In genomic region chr20:43911066-43911465, GRCh38 we compare ENCODE assay signal across 11 cellular contexts. TPM values are rescaled to one million over a fixed set of nuclear protein-coding genes. Genes with fewer than 3 reads are reported as not detected.
DNase-seq lines count a peak whose midpoint lies in the region; ATAC-seq and TF ChIP-seq lines count a peak whose summit lies in the region.
"Had no signal": no experiment of that assay in that cellular context is flagged by ENCODE, and none has a peak within 500 bp of the region (broad histone marks: within the 10 kb centered on the region; RNA-seq: fewer than 3 reads in every experiment).

No MANE protein-coding gene starts in this region.

- H3K9ac ChIP-seq in HCT116 (ENCODE audit: low read length): no peak overlapping the region

- H3K27ac ChIP-seq in HCT116 (ENCODE audit: low read depth, low read length): no peak overlapping the region

- peak; percentile 20 to 46 (median 29); a peak in 3 of 6 replicates for TF ChIP-seq CTCF in HCT116 (IDR thresholded peaks at IDR 0.05 in 2 of 3, conservative IDR thresholded peaks at IDR 0.05 in 1 of 3; ENCODE audit: borderline replicate concordance in 1 of 3, insufficient read depth in 1 of 3, low read depth in 2 of 3, low read length in 2 of 3)

- H3K9me3 ChIP-seq in HCT116 (ENCODE audit: control insufficient read depth in 1 of 2, insufficient read depth in 1 of 2, low read depth in 1 of 2, low read length in 2 of 2): peaks cover 0 to 5% of the 10 kb centered on the region in 2 experiments; a peak in 1 of 4 replicates

- no peak overlapping the region for H3K27ac Mint-ChIP-seq in effector memory CD8-positive, alpha-beta T cell
- H3K27ac Mint-ChIP-seq in activated naive CD8-positive, alpha-beta T cell treated with anti-CD3 and anti-CD28 coated beads for 36 hours: no peak overlapping the region

- peaks cover 12 to 15% of the 10 kb centered on the region in 2 donors for H3K4me1 Mint-ChIP-seq in effector memory CD8-positive, alpha-beta T cell (ENCODE audit: low read depth in 2 of 2)
- peaks cover 11% of the 10 kb centered on the region for H3K4me1 Mint-ChIP-seq in activated naive CD8-positive, alpha-beta T cell treated with anti-CD3 and anti-CD28 coated beads for 36 hours

- H3K4me2 ChIP-seq in HCT116 (ENCODE audit: low read length): peak overlapping the region; percentile 16; the same call in 1 of the 2 replicates

- no peaks in the 10 kb centered on the region for H4K20me1 ChIP-seq in HCT116 (ENCODE audit: insufficient read depth)

- no TSS peak for BruUV-seq in HCT116 (replicated peaks; lab: Mats Ljungman, UMichigan)

- H3K27me3 Mint-ChIP-seq in effector memory CD8-positive, alpha-beta T cell: peaks cover 48 to 73% of the 10 kb centered on the region in 2 donors
- H3K27me3 Mint-ChIP-seq in activated naive CD8-positive, alpha-beta T cell treated with anti-CD3 and anti-CD28 coated beads for 36 hours: peaks cover 39% of the 10 kb centered on the region

- peaks cover 0 to 12% of the 10 kb centered on the region in 2 donors for H3K9me3 Mint-ChIP-seq in effector memory CD8-positive, alpha-beta T cell
- peaks cover 24% of the 10 kb centered on the region for H3K9me3 Mint-ChIP-seq in activated naive CD8-positive, alpha-beta T cell treated with anti-CD3 and anti-CD28 coated beads for 36 hours

- H2AFZ ChIP-seq in HCT116 (ENCODE audit: low read depth, low read length, poor library complexity, severe bottlenecking): no peak overlapping the region

- TF ChIP-seq POLR2A in HCT116 (IDR thresholded peaks at IDR 0.05; ENCODE audit: borderline replicate concordance, extremely low read depth, insufficient read depth, insufficient read length): no peak

- peak; percentile 40; the same call in 1 of the 2 replicates for ATAC-seq in HCT116
- ATAC-seq in effector memory CD8-positive, alpha-beta T cell (replicated peaks): no peak

- peaks cover 6% of the 10 kb centered on the region; the same call in 1 of the 2 replicates for H3K79me2 ChIP-seq in HCT116 (ENCODE audit: insufficient read depth, low read length)

- H3K27me3 ChIP-seq in HCT116 (ENCODE audit: insufficient read depth, low read length): no peaks in the 10 kb centered on the region

- no peaks in the 10 kb centered on the region for H3K36me3 ChIP-seq in HCT116 (ENCODE audit: control insufficient read depth in 1 of 2, insufficient read depth in 2 of 2, low read length in 2 of 2)

- peaks cover 4% of the 10 kb centered on the region for H3K36me3 Mint-ChIP-seq in effector memory CD8-positive, alpha-beta T cell (ENCODE audit: insufficient read depth)
- H3K36me3 Mint-ChIP-seq in activated naive CD8-positive, alpha-beta T cell treated with anti-CD3 and anti-CD28 coated beads for 36 hours: peaks cover 11% of the 10 kb centered on the region

- CTCF ChIA-PET in HCT116 (lab: Charles Lee): interaction anchor here (0.7 to 1.8 kb wide), 3 partner anchors 161 to 373 kb away, joined by 3 to 7 read pairs (median 6); no protein-coding TSS in a partner anchor

- H3K9me2 ChIP-seq in HCT116 (ENCODE audit: insufficient read depth): no peaks in the 10 kb centered on the region; the same call in 1 of the 2 replicates

- H3K4me1 ChIP-seq in HCT116 (ENCODE audit: control insufficient read depth in 1 of 2, insufficient read depth in 2 of 2, low read length in 2 of 2): peaks cover 7 to 28% of the 10 kb centered on the region in 2 experiments; a peak in 3 of 4 replicates

- intact Hi-C loops in HCT116 (cut with micrococcal nuclease): loop anchor here (1.0 to 10.0 kb wide), 2 partner anchors 162 to 174 kb away; no protein-coding TSS in a partner anchor

- RAD21 ChIA-PET in HCT116 (lab: Charles Lee; ENCODE audit: low non-redundant PET in 1 of 2, low total read pairs in 2 of 2, uncharacterized antibody in 2 of 2, unreplicated experiment in 2 of 2): interaction anchor here in 1 of 2 experiments (0.6 kb wide), 1 partner anchor 160 kb away, joined by 7 read pairs; no protein-coding TSS in a partner anchor

- POLR2A ChIA-PET in HCT116 (lab: Charles Lee): no interaction called here

- TF ChIP-seq RAD21 in HCT116 (IDR thresholded peaks at IDR 0.05; ENCODE audit: low read depth): peak; percentile 73

- DNase-seq in AG08395 (ENCODE audit: low spot score) (peak; percentile 55), HCT116 (ENCODE audit: low read depth, low spot score) (peak; percentile 38), T1000 (lab: John Stamatoyannopoulos, UW) (peak; percentile 39), fibroblast of gingiva (ENCODE audit: low read depth) (peak; percentile 79), NCI-H345 (lab: John Stamatoyannopoulos, UW) (no peak), NCI-H2029 (lab: John Stamatoyannopoulos, UW) (no peak)
- DNase-seq in effector memory CD8-positive, alpha-beta T cell: no peak
- no peak for DNase-seq in activated naive CD8-positive, alpha-beta T cell treated with anti-CD3 and anti-CD28 coated beads for 36 hours
- DNase-seq: naive B cell, NCI-H187 had no signal

- H3K4me3 Mint-ChIP-seq in effector memory CD8-positive, alpha-beta T cell: no peak overlapping the region
- no peak overlapping the region for H3K4me3 Mint-ChIP-seq in activated naive CD8-positive, alpha-beta T cell treated with anti-CD3 and anti-CD28 coated beads for 36 hours
- H3K4me3 Mint-ChIP-seq: central memory CD8-positive, alpha-beta T cell had no signal

- no peak overlapping the region for H3K4me3 ChIP-seq in HCT116 (replicated peaks in 1 of 2; ENCODE audit: low read depth in 1 of 2, low read length in 2 of 2)

TF ChIP-seq in HCT116, 20 proteins besides CTCF, POLR2A, EP300 and RAD21:
- TF ChIP-seq SRF (IDR thresholded peaks at IDR 0.05; ENCODE audit: low read depth) (no peak), ZNF274 (IDR thresholded peaks at IDR 0.05; ENCODE audit: low read depth, low read length) (no peak), CBX3 (IDR thresholded peaks at IDR 0.05; ENCODE audit: low read depth) (peak; percentile 9; the same call in 1 of the 2 replicates), SP1 (IDR thresholded peaks at IDR 0.05; ENCODE audit: low read depth) (no peak), FOSL1 (IDR thresholded peaks at IDR 0.05; ENCODE audit: low read depth) (peak; percentile 39; the same call in 1 of the 2 replicates), EZH2phosphoT487 (IDR thresholded peaks at IDR 0.05; ENCODE audit: borderline replicate concordance) (no peak), ELF1 (IDR thresholded peaks at IDR 0.05; ENCODE audit: borderline replicate concordance, low read depth) (no peak), TCF7L2 (IDR thresholded peaks at IDR 0.05; ENCODE audit: borderline replicate concordance, extremely low read depth, insufficient read depth, insufficient read length) (peak; percentile 35)

RNA-seq across cellular contexts. Expression of gene TOX2, which starts 3.6 kb away (rescaled TPM):
- 39.6 TPM for total RNA-seq in HCT116 (2021; ENCODE audit: unreplicated experiment)
- polyA plus RNA-seq in HCT116 (2012): 43.2 and 51.3 TPM in 2 replicates
- total RNA-seq in activated naive CD8-positive, alpha-beta T cell treated with anti-CD3 and anti-CD28 coated beads for 36 hours: under 1 TPM; 0.45 to 0.52 TPM

Comparison
In these comparisons a context has a peak if more than half of its experiments do, and no peak if none do; other contexts are left out.
1. DNase-seq: peak in AG08395 (single experiment), HCT116 (single experiment), T1000 (single experiment) and fibroblast of gingiva (single experiment); none in effector memory CD8-positive, alpha-beta T cell (0 of 3), activated naive CD8-positive, alpha-beta T cell treated with anti-CD3 and anti-CD28 coated beads for 36 hours (single experiment), NCI-H345 (single experiment) and NCI-H2029 (single experiment).
2. RNA of gene TOX2, which starts 3.6 kb away (total RNA-seq): 39.6 TPM in HCT116 (single experiment); 0.45 to 0.52 TPM in activated naive CD8-positive, alpha-beta T cell treated with anti-CD3 and anti-CD28 coated beads for 36 hours; every median in the first group is over 10 times any median in the second.